Comparison of ENCODE assay signal across 8 cellular contexts in genomic region chr19:3968556-3969434, GRCh38. TPM values are rescaled to one million over a fixed set of nuclear protein-coding genes. Genes with fewer than 3 reads are reported as not detected.
A peak's percentile ranks its signal among the peaks of the same experiment; 100 is the strongest.
DNase-seq lines count a peak whose midpoint lies in the region; ATAC-seq, FAIRE-seq and TF ChIP-seq lines count a peak whose summit lies in the region.

No MANE protein-coding gene starts in this region.

- H3K27ac ChIP-seq in Peyer's patch (peak overlapping the region; percentile 95 to 99 (median 96)), lung (ENCODE audit: low read depth in 1 of 2, low read length in 1 of 2) (peak overlapping the region; percentile 92 to 99)

- no peaks in the 10 kb centered on the region for H3K27me3 ChIP-seq in Peyer's patch
- no peaks in the 10 kb centered on the region for H3K27me3 ChIP-seq in endocrine pancreas (ENCODE audit: control insufficient read depth, insufficient read depth, low read length)
- H3K27me3 ChIP-seq in lung (ENCODE audit: control insufficient read depth, insufficient read depth), result no peaks in the 10 kb centered on the region

- no peak for TF ChIP-seq POLR2A in Peyer's patch (IDR thresholded peaks at IDR 0.05)

- TF ChIP-seq CTCF in Peyer's patch (IDR thresholded peaks at IDR 0.05) (no peak), lung (IDR thresholded peaks at IDR 0.05; ENCODE audit: control extremely low read depth, extremely low read depth) (no peak), type B pancreatic cell (conservative IDR thresholded peaks at IDR 0.05) (no peak), GM20000 (IDR thresholded peaks at IDR 0.05; ENCODE audit: extremely low read depth, missing control alignments) (no peak), D721Med (IDR thresholded peaks at IDR 0.05; ENCODE audit: insufficient read depth, missing control alignments) (no peak)

- no peak for FAIRE-seq in D721Med (lab: Jason Lieb, UNC)

- peaks cover 25% of the 10 kb centered on the region for H3K4me1 Mint-ChIP-seq in activated T-cell treated with anti-CD3 and anti-CD28 coated beads, Interleukin-2, amount 50 U/mL, for 72 hours (ENCODE audit: low read depth)
- H3K4me1 Mint-ChIP-seq in type B pancreatic cell (ENCODE audit: unreplicated experiment), result peaks cover 27% of the 10 kb centered on the region

- H3K4me1 ChIP-seq in Peyer's patch (peaks cover 0 to 55% (median 12%) of the 10 kb centered on the region in 4 donors), endocrine pancreas (ENCODE audit: control insufficient read depth, insufficient read depth, low read length) (no peaks in the 10 kb centered on the region), lung (ENCODE audit: control insufficient read depth in 2 of 2, insufficient read depth in 2 of 2, low read length in 2 of 2) (peaks cover 7 to 9% of the 10 kb centered on the region in 2 donors)

- ATAC-seq in activated T-cell treated with anti-CD3 and anti-CD28 coated beads, Interleukin-2, amount 50 U/mL, for 72 hours (replicated peaks in 1 of 2), result no peak
- ATAC-seq in lung (ENCODE audit: insufficient read depth, low FRiP score), result peak; percentile 41

- H3K27ac Mint-ChIP-seq in activated T-cell treated with anti-CD3 and anti-CD28 coated beads, Interleukin-2, amount 50 U/mL, for 72 hours, result peak overlapping the region; percentile 60
- peak overlapping the region; percentile 94 for H3K27ac Mint-ChIP-seq in type B pancreatic cell

- H3K9ac ChIP-seq in endocrine pancreas (ENCODE audit: control insufficient read depth, insufficient read depth, low read length), result peak overlapping the region; percentile 55

- peak overlapping the region in 1 of 2 donors; percentile 31 for H3K4me3 Mint-ChIP-seq in activated T-cell treated with anti-CD3 and anti-CD28 coated beads, Interleukin-2, amount 50 U/mL, for 72 hours
- peak overlapping the region; percentile 90 for H3K4me3 Mint-ChIP-seq in type B pancreatic cell

- DNase-seq in activated T-cell treated with anti-CD3 and anti-CD28 coated beads, Interleukin-2, amount 50 U/mL, for 72 hours, result no peak
- DNase-seq in activated T-cell treated with anti-CD3 and anti-CD28 coated beads, Interleukin-2, amount 50 U/mL, for 1 hour, result no peak
- DNase-seq in Peyer's patch (peak in 2 of 3 donors; percentile 64 to 84), lung (ENCODE audit: low spot score) (peak; percentile 87), type B pancreatic cell (ENCODE audit: extremely low spot score, unreplicated experiment) (peak; percentile 88), GM20000 (ENCODE audit: low spot score) (no peak), D721Med (ENCODE audit: insufficient read length, low spot score) (no peak)

- H3K36me3 Mint-ChIP-seq in activated T-cell treated with anti-CD3 and anti-CD28 coated beads, Interleukin-2, amount 50 U/mL, for 72 hours (ENCODE audit: insufficient read depth in 2 of 2), result peaks cover 2 to 7% of the 10 kb centered on the region in 2 donors
- peaks cover 14% of the 10 kb centered on the region for H3K36me3 Mint-ChIP-seq in type B pancreatic cell

- H3K27me3 Mint-ChIP-seq in activated T-cell treated with anti-CD3 and anti-CD28 coated beads, Interleukin-2, amount 50 U/mL, for 72 hours (ENCODE audit: low read depth), result no peaks in the 10 kb centered on the region
- H3K27me3 Mint-ChIP-seq in type B pancreatic cell, result no peaks in the 10 kb centered on the region

- WGBS in lung, 2 donors, result 30 to 53% methylated on average over 9 of the region's 9 CpGs

- H3K9me3 ChIP-seq in Peyer's patch (no peaks in the 10 kb centered on the region), endocrine pancreas (ENCODE audit: control insufficient read depth, low read length) (no peaks in the 10 kb centered on the region), lung (ENCODE audit: control insufficient read depth in 2 of 2, insufficient read depth in 1 of 2, low read length in 1 of 2) (no peaks in the 10 kb centered on the region)

- H3K4me3 ChIP-seq in Peyer's patch (peak overlapping the region in 2 of 4 donors; percentile 98), endocrine pancreas (ENCODE audit: control insufficient read depth, insufficient read depth, low read length) (peak overlapping the region; percentile 16), lung (peak overlapping the region; percentile 15)

- H3K36me3 ChIP-seq in Peyer's patch (peaks cover 0 to 30% (median 0%) of the 10 kb centered on the region in 3 donors), endocrine pancreas (ENCODE audit: control insufficient read depth, insufficient read depth, low read length) (no peaks in the 10 kb centered on the region), lung (ENCODE audit: control insufficient read depth in 2 of 2, insufficient read depth in 2 of 2, low read length in 2 of 2) (peaks cover 6 to 33% of the 10 kb centered on the region in 2 donors)

- H3K9me3 Mint-ChIP-seq in activated T-cell treated with anti-CD3 and anti-CD28 coated beads, Interleukin-2, amount 50 U/mL, for 72 hours, result no peaks in the 10 kb centered on the region
- H3K9me3 Mint-ChIP-seq in type B pancreatic cell, result no peaks in the 10 kb centered on the region

RNA-seq across cellular contexts. Expression of gene DAPK3, which starts 2.1 kb away (rescaled TPM):
- total RNA-seq in activated T-cell treated with anti-CD3 and anti-CD28 coated beads, Interleukin-2, amount 50 U/mL, for 72 hours, result 10 to 100 TPM; 33.8 to 45.9 TPM
- total RNA-seq in Peyer's patch, result 100 to 1,000 TPM in 1 of 4 donors, 10 to 100 TPM in 3; 61.3 to 106 (median 88.1) TPM
- total RNA-seq in lung, result 10 to 100 TPM; 61.9 to 93.9 TPM
- polyA plus RNA-seq in lung, result 10 to 100 TPM; 78.4 to 80.4 TPM
- total RNA-seq in type B pancreatic cell (ENCODE audit: low replicate concordance), result 83.5 and 93.0 TPM in 2 replicates

RNA-seq across cellular contexts. Expression of gene EEF2, which starts 16.5 kb away (rescaled TPM):
- total RNA-seq in activated T-cell treated with anti-CD3 and anti-CD28 coated beads, Interleukin-2, amount 50 U/mL, for 72 hours, result 1,000 to 10,000 TPM; 3,876 to 4,058 TPM
- 1,000 to 10,000 TPM in 3 of 4 donors, 100 to 1,000 TPM in 1; 914 to 1,425 (median 1,203) TPM for total RNA-seq in Peyer's patch
- total RNA-seq in lung, result 1,000 to 10,000 TPM; 1,474 to 1,934 TPM
- polyA plus RNA-seq in lung, result 1,000 to 10,000 TPM in 1 of 2 donors, 100 to 1,000 TPM in 1; 994 to 1,216 TPM
- total RNA-seq in type B pancreatic cell (ENCODE audit: low replicate concordance), result 2,827 and 2,929 TPM in 2 replicates

RNA-seq across cellular contexts. Expression of gene NMRK2, which starts 35.9 kb away (rescaled TPM):
- total RNA-seq in activated T-cell treated with anti-CD3 and anti-CD28 coated beads, Interleukin-2, amount 50 U/mL, for 72 hours, result not detected
- total RNA-seq in Peyer's patch, result not detected
- 1 to 10 TPM in 1 of 2 donors, not detected in 1; 1.0 TPM for total RNA-seq in lung
- polyA plus RNA-seq in lung, result under 1 TPM; 0.13 to 0.26 TPM
- 0.65 TPM in 1 of 2 replicates, not detected in the other for total RNA-seq in type B pancreatic cell (ENCODE audit: low replicate concordance)

RNA-seq across cellular contexts. Expression of gene PIAS4, which starts 38.7 kb away (rescaled TPM):
- total RNA-seq in activated T-cell treated with anti-CD3 and anti-CD28 coated beads, Interleukin-2, amount 50 U/mL, for 72 hours, result 10 to 100 TPM; 33.4 TPM
- total RNA-seq in Peyer's patch (10 to 100 TPM; 15.9 to 47.9 (median 24.2) TPM), lung (10 to 100 TPM; 26.7 to 46.2 TPM), type B pancreatic cell (ENCODE audit: low replicate concordance) (39.8 and 42.3 TPM in 2 replicates)
- polyA plus RNA-seq in lung, result 10 to 100 TPM in 1 of 2 donors, 1 to 10 TPM in 1; 9.9 to 16.5 TPM

Comparison
In these comparisons a context has a peak if more than half of its experiments do, and no peak if none do; other contexts are left out.
1. DNase-seq: peak in Peyer's patch (2 of 3), lung (single experiment) and type B pancreatic cell (single experiment); none in activated T-cell treated with anti-CD3 and anti-CD28 coated beads, Interleukin-2, amount 50 U/mL, for 72 hours (0 of 2), activated T-cell treated with anti-CD3 and anti-CD28 coated beads, Interleukin-2, amount 50 U/mL, for 1 hour (single experiment), GM20000 (single experiment) and D721Med (single experiment).